9 cellular contexts compared by ENCODE assay signal in genomic region chr1:229407206-229408026, GRCh38. TPM values are rescaled to one million over a fixed set of nuclear protein-coding genes. Genes with fewer than 3 reads are reported as not detected.
A peak's percentile ranks its signal among the peaks of the same experiment; 100 is the strongest.
DNase-seq lines count a peak whose midpoint lies in the region; ATAC-seq, FAIRE-seq and TF ChIP-seq lines count a peak whose summit lies in the region.
"Had no signal": no experiment of that assay in that cellular context is flagged by ENCODE, and none has a peak within 500 bp of the region (broad histone marks: within the 10 kb centered on the region; RNA-seq: fewer than 3 reads in every experiment).

No MANE protein-coding gene starts in this region.

- 66% methylated on average over 38 of the region's 68 CpGs for WGBS in HepG2 (ENCODE audit: low lambda C conversion rate)
- 3 to 11% (median 8%) methylated on average over 31 to 68 of the region's 68 CpGs for WGBS in stomach, 5 donors

- H3K9me3 ChIP-seq in astrocyte (ENCODE audit: insufficient read depth, low read depth, low read length) (no peaks in the 10 kb centered on the region), HepG2 (ENCODE audit: low read length) (no peaks in the 10 kb centered on the region), stomach (no peaks in the 10 kb centered on the region)

- TF ChIP-seq EP300 in HepG2 (IDR thresholded peaks at IDR 0.05; ENCODE audit: low read depth in 2 of 2, low read length in 2 of 2) (no peak), HepG2 (CRISPR knock-in tag; IDR thresholded peaks at IDR 0.05; ENCODE audit: borderline replicate concordance) (no peak), stomach (IDR thresholded peaks at IDR 0.05) (no peak)

- H3K9ac ChIP-seq in astrocyte (ENCODE audit: low read length) = no peak overlapping the region
- H3K9ac ChIP-seq in HepG2 (ENCODE audit: insufficient read depth, low read depth, low read length) = no peak overlapping the region

- peaks cover 9% of the 10 kb centered on the region for H3K4me1 ChIP-seq in astrocyte (ENCODE audit: insufficient read depth, low read length)
- peaks cover 82% of the 10 kb centered on the region for H3K4me1 ChIP-seq in HepG2 (ENCODE audit: insufficient read depth, low read length)
- H3K4me1 ChIP-seq in stomach = peaks cover 28 to 54% (median 40%) of the 10 kb centered on the region in 4 donors

- H3K4me3 Mint-ChIP-seq in activated CD4-positive, alpha-beta T cell treated with anti-CD3 and anti-CD28 coated beads for 36 hours = peak overlapping the region; percentile 41
- H3K4me3 Mint-ChIP-seq in astrocyte (ENCODE audit: unreplicated experiment) = peak overlapping the region; percentile 72

- no peak overlapping the region for H3K27ac Mint-ChIP-seq in activated CD4-positive, alpha-beta T cell treated with anti-CD3 and anti-CD28 coated beads for 36 hours
- H3K27ac Mint-ChIP-seq in astrocyte (ENCODE audit: unreplicated experiment) = peak overlapping the region; percentile 47

- POLR2A ChIA-PET in activated CD4-positive, alpha-beta T cell treated with anti-CD3 and anti-CD28 coated beads for 36 hours (lab: Charles Lee) = no interaction called here
- POLR2A ChIA-PET in HepG2 (lab: Yijun Ruan, JAX) = no interaction called here

- intact Hi-C loops in activated CD4-positive, alpha-beta T cell treated with anti-CD3 and anti-CD28 coated beads for 36 hours (cut with DNase I, micrococcal nuclease) = no loop called here
- intact Hi-C loops in HepG2 (cut with micrococcal nuclease; ENCODE audit: unreplicated experiment) = loop anchor here (5.0 kb wide), 1 partner anchor 65 kb away; the partner anchor contains the start of gene CCSAP
- intact Hi-C loops in stomach (cut with DNase I; ENCODE audit: low total_unique reads) = no loop called here

- peak; percentile 7 for ATAC-seq in activated CD4-positive, alpha-beta T cell treated with anti-CD3 and anti-CD28 coated beads for 36 hours
- peak; percentile 4 for ATAC-seq in HepG2
- no peak for ATAC-seq in HG03439 (IDR thresholded peaks at IDR 0.05; ENCODE audit: unreplicated experiment)
- no peak for ATAC-seq in GM21786 (IDR thresholded peaks at IDR 0.05; ENCODE audit: unreplicated experiment)

- no peaks in the 10 kb centered on the region for H3K9me3 Mint-ChIP-seq in activated CD4-positive, alpha-beta T cell treated with anti-CD3 and anti-CD28 coated beads for 36 hours (ENCODE audit: low read depth)
- no peaks in the 10 kb centered on the region for H3K9me3 Mint-ChIP-seq in astrocyte (ENCODE audit: unreplicated experiment)

- CTCF ChIA-PET in activated CD4-positive, alpha-beta T cell treated with anti-CD3 and anti-CD28 coated beads for 36 hours (lab: Charles Lee) = interaction anchor here (1.2 kb wide), 1 partner anchor 151 kb away, joined by 3 read pairs; no protein-coding TSS in a partner anchor
- CTCF ChIA-PET in HepG2 (lab: Yijun Ruan, JAX; ENCODE audit: low intra/inter-chr PET ratio, low total read pairs) = no interaction called here

- TF ChIP-seq CTCF in astrocyte (IDR thresholded peaks at IDR 0.05; ENCODE audit: insufficient read depth, low read depth, low read length) = no peak
- TF ChIP-seq CTCF in HepG2 (CRISPR knock-in tag; IDR thresholded peaks at IDR 0.05) = peak; percentile 43
- TF ChIP-seq CTCF in stomach (IDR thresholded peaks at IDR 0.05) = no peak

- no peak for TF ChIP-seq RAD21 in HepG2 (CRISPR knock-in tag; IDR thresholded peaks at IDR 0.05)

- peaks cover 15% of the 10 kb centered on the region for H3K4me1 Mint-ChIP-seq in activated CD4-positive, alpha-beta T cell treated with anti-CD3 and anti-CD28 coated beads for 36 hours
- H3K4me1 Mint-ChIP-seq in astrocyte (ENCODE audit: low read depth, unreplicated experiment) = peaks cover 37% of the 10 kb centered on the region

- H3K27me3 ChIP-seq in astrocyte (ENCODE audit: insufficient read depth, low read length) = peaks cover 37% of the 10 kb centered on the region
- peaks cover 2 to 8% of the 10 kb centered on the region in 2 experiments; a peak in 3 of 5 replicates for H3K27me3 ChIP-seq in HepG2 (ENCODE audit: control insufficient read depth in 1 of 2, insufficient read depth in 2 of 2, low read length in 2 of 2)
- peaks cover 0 to 95% (median 33%) of the 10 kb centered on the region in 3 donors for H3K27me3 ChIP-seq in stomach

- no peak for TF ChIP-seq POLR2A in HepG2 (IDR thresholded peaks at IDR 0.05; ENCODE audit: insufficient read depth in 1 of 2, low read depth in 2 of 2, low read length in 2 of 2)
- no peak for TF ChIP-seq POLR2A in stomach (IDR thresholded peaks at IDR 0.05)

- in situ Hi-C loops in HepG2 (cut with HindIII; ENCODE audit: extremely low pct_ligation_motif_present, low pct_unique_long_range_greater_than_20kb) = no loop called here

- no peaks in the 10 kb centered on the region for H3K36me3 Mint-ChIP-seq in activated CD4-positive, alpha-beta T cell treated with anti-CD3 and anti-CD28 coated beads for 36 hours (ENCODE audit: low read depth)
- H3K36me3 Mint-ChIP-seq in astrocyte (ENCODE audit: low read depth, unreplicated experiment) = no peaks in the 10 kb centered on the region

- H3K27me3 Mint-ChIP-seq in activated CD4-positive, alpha-beta T cell treated with anti-CD3 and anti-CD28 coated beads for 36 hours = peaks cover 59% of the 10 kb centered on the region
- peaks cover 30% of the 10 kb centered on the region for H3K27me3 Mint-ChIP-seq in astrocyte (ENCODE audit: low read depth, unreplicated experiment)

- BruUV-seq in HepG2 (replicated peaks; lab: Mats Ljungman, UMichigan) = TSS peak; percentile 83

- no peaks in the 10 kb centered on the region for H4K20me1 ChIP-seq in astrocyte (ENCODE audit: insufficient read depth, low read length)
- no peaks in the 10 kb centered on the region for H4K20me1 ChIP-seq in HepG2 (ENCODE audit: insufficient read depth, low read length)

- H3K36me3 ChIP-seq in astrocyte (ENCODE audit: insufficient read depth, low read length) = no peaks in the 10 kb centered on the region
- H3K36me3 ChIP-seq in HepG2 (replicated peaks in 1 of 2; ENCODE audit: control insufficient read depth in 1 of 2, insufficient read depth in 2 of 2, low read length in 2 of 2) = no peaks in the 10 kb centered on the region
- H3K36me3 ChIP-seq in stomach = no peaks in the 10 kb centered on the region

- no peaks in the 10 kb centered on the region for H3K79me2 ChIP-seq in astrocyte (ENCODE audit: insufficient read depth, low read length)
- H3K79me2 ChIP-seq in HepG2 (ENCODE audit: insufficient read depth, low read length) = no peaks in the 10 kb centered on the region

- DNase-seq in activated CD4-positive, alpha-beta T cell treated with anti-CD3 and anti-CD28 coated beads for 36 hours = peak; percentile 14
- no peak for DNase-seq in activated CD4-positive, alpha-beta T cell treated with anti-CD3 and anti-CD28 coated beads, Interleukin-2, amount 50 U/mL, for 48 hours
- DNase-seq in astrocyte (ENCODE audit: low read depth) = no peak
- DNase-seq in HepG2 (ENCODE audit: low spot score) = no peak
- DNase-seq in stomach = no peak
- DNase-seq in HK-2 (ENCODE audit: unreplicated experiment) = no peak
- DNase-seq: ACHN had no signal

- H3K4me2 ChIP-seq in astrocyte (ENCODE audit: low read length) = peak overlapping the region; percentile 73
- H3K4me2 ChIP-seq in HepG2 (ENCODE audit: low read depth, low read length) = peak overlapping the region; percentile 88

- FAIRE-seq in astrocyte (lab: Jason Lieb, UNC) = no peak
- FAIRE-seq in HepG2 (lab: Jason Lieb, UNC) = no peak

- H3K4me3 ChIP-seq in astrocyte (ENCODE audit: insufficient read depth, low read depth, low read length) (peak overlapping the region; percentile 17), HepG2 (replicated peaks in 1 of 3; ENCODE audit: insufficient read depth in 1 of 3, low read depth in 2 of 3, low read length in 3 of 3) (peak overlapping the region; percentile 49 to 66 (median 51); a peak in 5 of 6 replicates), stomach (peak overlapping the region; percentile 27 to 50 (median 34))

- peak overlapping the region; percentile 47 for H2AFZ ChIP-seq in astrocyte (ENCODE audit: low read depth, low read length)
- H2AFZ ChIP-seq in HepG2 (ENCODE audit: low read length) = no peak overlapping the region

- H3K27ac ChIP-seq in astrocyte (ENCODE audit: low read depth, low read length) (no peak overlapping the region), HepG2 (ENCODE audit: extremely low read length, insufficient read depth, low read length) (no peak overlapping the region), stomach (no peak overlapping the region)

RNA-seq across cellular contexts. Expression of gene ACTA1, which starts 26.5 kb away (rescaled TPM):
- total RNA-seq in activated CD4-positive, alpha-beta T cell treated with anti-CD3 and anti-CD28 coated beads for 36 hours = not detected
- total RNA-seq in astrocyte = 16.2 and 19.0 TPM in 2 replicates
- total RNA-seq in HepG2 (2016; rRNA removed; fragmentation: Illumina TruSeq; extraction: Trizol) = 5.2 and 5.9 TPM in 2 replicates
- 5.1 and 5.2 TPM in 2 replicates for total RNA-seq in HepG2 (2016; cell fraction: cytosol; rRNA removed; fragmentation: Illumina TruSeq; extraction: Trizol; ENCODE audit: low read depth)
- 5.5 TPM in 2 replicates for total RNA-seq in HepG2 (2016; cell fraction: insoluble cytoplasmic fraction; rRNA removed; fragmentation: Illumina TruSeq; extraction: Trizol)
- total RNA-seq in HepG2 (2016; cell fraction: membrane; rRNA removed; fragmentation: Illumina TruSeq; extraction: Trizol) = 5.3 and 6.0 TPM in 2 replicates
- 3.9 and 5.9 TPM in 2 replicates for total RNA-seq in HepG2 (2016; cell fraction: nucleus; rRNA removed; fragmentation: Illumina TruSeq; extraction: Trizol)
- 1.4 and 3.0 TPM in 2 replicates for polyA plus RNA-seq in HepG2 (2011; rRNA removed)
- 1.6 and 1.8 TPM in 2 replicates for polyA plus RNA-seq in HepG2 (2011; cell fraction: cytosol; rRNA removed)
- polyA plus RNA-seq in HepG2 (2011; cell fraction: nucleus; rRNA removed) = 3.8 and 5.9 TPM in 2 replicates
- 0.86 and 1.1 TPM in 2 replicates for polyA plus RNA-seq in HepG2 (2012)
- 11.4 and 12.1 TPM in 2 replicates for polyA plus RNA-seq in HepG2 (2016; cell fraction: cytosol; fragmentation: Illumina TruSeq; extraction: Trizol; ENCODE audit: low read depth)
- 11.6 and 13.4 TPM in 2 replicates for polyA plus RNA-seq in HepG2 (2016; cell fraction: insoluble cytoplasmic fraction; fragmentation: Illumina TruSeq; extraction: Trizol; ENCODE audit: low read depth)
- 11.0 and 11.7 TPM in 2 replicates for polyA plus RNA-seq in HepG2 (2016; cell fraction: membrane; fragmentation: Illumina TruSeq; extraction: Trizol; ENCODE audit: low read depth)
- 15.3 and 15.9 TPM in 2 replicates for polyA plus RNA-seq in HepG2 (2016; cell fraction: nucleus; fragmentation: Illumina TruSeq; extraction: Trizol; ENCODE audit: insufficient read depth, low read depth)
- 1.9 TPM in 1 of 2 replicates, not detected in the other for polyA minus RNA-seq in HepG2 (2011; rRNA and poly(A)+ RNA removed; ENCODE audit: low replicate concordance)
- 0.79 and 3.4 TPM in 2 replicates for polyA minus RNA-seq in HepG2 (2011; cell fraction: cytosol; rRNA and poly(A)+ RNA removed)
- 0.39 and 0.99 TPM in 2 replicates for polyA minus RNA-seq in HepG2 (2011; cell fraction: nucleus; rRNA and poly(A)+ RNA removed)
- total RNA-seq in stomach = under 1 TPM in 2 of 5 donors, not detected in 3; 0.37 to 0.58 TPM
- polyA plus RNA-seq in stomach = 10 to 100 TPM in 1 of 3 donors, 1 to 10 TPM in 2; 2.4 to 43.8 (median 2.7) TPM

Comparison
In these comparisons a context has a peak if more than half of its experiments do, and no peak if none do; other contexts are left out.
1. ATAC-seq: peak in activated CD4-positive, alpha-beta T cell treated with anti-CD3 and anti-CD28 coated beads for 36 hours (single experiment) and HepG2 (single experiment); none in HG03439 (single experiment) and GM21786 (single experiment).
2. Peak in every context shown above with its lines, with median percentiles within 50 percentile points of each other: H3K4me3 ChIP-seq.